ENCODE assay signal across 13 cellular contexts in genomic region chr15:89138999-89139612, GRCh38. TPM values are rescaled to one million over a fixed set of nuclear protein-coding genes. Genes with fewer than 3 reads are reported as not detected.
DNase-seq lines count a peak whose midpoint lies in the region; ATAC-seq, FAIRE-seq and TF ChIP-seq lines count a peak whose summit lies in the region.
"Had no signal": no experiment of that assay in that cellular context is flagged by ENCODE, and none has a peak within 500 bp of the region (broad histone marks: within the 10 kb centered on the region; RNA-seq: fewer than 3 reads in every experiment).

No MANE protein-coding gene starts in this region.

- H3K4me1 ChIP-seq in K562 (replicated peaks in 1 of 2; ENCODE audit: control insufficient read depth in 2 of 2, insufficient read depth in 2 of 2, low read length in 2 of 2) (no peaks in the 10 kb centered on the region; a peak in 2 of 5 replicates), right lobe of liver (peaks cover 0 to 88% (median 33%) of the 10 kb centered on the region in 4 donors), thoracic aorta (ENCODE audit: control insufficient read depth in 1 of 2, low read depth in 2 of 2) (peaks cover 60 to 92% of the 10 kb centered on the region in 2 donors)

- no peak for TF ChIP-seq CTCF in K562 (IDR thresholded peaks at IDR 0.05 in 2 of 3, conservative IDR thresholded peaks at IDR 0.05 in 1 of 3; ENCODE audit: insufficient read depth in 2 of 3, low read depth in 1 of 3, low read length in 3 of 3)
- TF ChIP-seq CTCF in right lobe of liver (IDR thresholded peaks at IDR 0.05) = no peak
- no peak for TF ChIP-seq CTCF in thoracic aorta (IDR thresholded peaks at IDR 0.05)

- FAIRE-seq in K562 (lab: Jason Lieb, UNC) = no peak

- POLR2A ChIA-PET in K562 (lab: Yijun Ruan, JAX) = interaction anchor here (0.7 to 1.0 kb wide), 2 partner anchors 8 to 26 kb away, joined by 3 read pairs; no protein-coding TSS in a partner anchor

- H3K4me3 ChIP-seq in K562 (no peak overlapping the region), right lobe of liver (peak overlapping the region in 1 of 3 donors; percentile 25), thoracic aorta (no peak overlapping the region)
- H3K4me3 ChIP-seq: skin epidermis, testis had no signal

- H3K27ac ChIP-seq in K562 (ENCODE audit: extremely low read depth, low read depth, low read length) = no peak overlapping the region
- peak overlapping the region; percentile 87 to 91 (median 89) for H3K27ac ChIP-seq in right lobe of liver
- peak overlapping the region; percentile 94 to 95 for H3K27ac ChIP-seq in thoracic aorta

- peaks cover 30% of the 10 kb centered on the region for H3K79me2 ChIP-seq in K562 (ENCODE audit: control insufficient read depth, insufficient read depth, low read length)

- peak; percentile 57; the same call in 2 of the 3 replicates for ATAC-seq in K562
- ATAC-seq in right lobe of liver = peak; percentile 21 to 49 (median 38)
- peak; percentile 81 for ATAC-seq in thoracic aorta (ENCODE audit: insufficient number of reproducible peaks, low FRiP score, low read depth)
- no peak for ATAC-seq in GM21529 (IDR thresholded peaks at IDR 0.05; ENCODE audit: unreplicated experiment)

- TF ChIP-seq POLR2A in K562 (conservative IDR thresholded peaks at IDR 0.05) (no peak), right lobe of liver (IDR thresholded peaks at IDR 0.05) (peak; percentile 74)

- DNase-seq in HT1080 (ENCODE audit: low read depth) (peak; percentile 20), K562 (ENCODE audit: extremely low read depth in 1 of 4, low spot score in 3 of 4) (no peak), right lobe of liver (peak in 1 of 3 donors; percentile 49), thoracic aorta (ENCODE audit: low spot score) (no peak), GM03348 (ENCODE audit: low spot score) (no peak), NOMO-1 treated with dmso at 0.1 percent for 144 hours (lab: John Stamatoyannopoulos, UW; ENCODE audit: unreplicated experiment) (no peak), NCI-H526 (lab: John Stamatoyannopoulos, UW) (no peak)
- DNase-seq: activated CD4-positive, alpha-beta T cell treated with anti-CD3 and anti-CD28 coated beads for 48 hours; activated T-cell treated with anti-CD3 and anti-CD28 coated beads, Interleukin-2, amount 50 U/mL, for 48 hours; NCI-H2171 had no signal

- intact Hi-C loops in K562 (cut with micrococcal nuclease) (no loop called here), right lobe of liver (cut with DNase I) (no loop called here)

- CTCF ChIA-PET in K562 (lab: Yijun Ruan, JAX; ENCODE audit: low intra/inter-chr PET ratio) = no interaction called here

- H3K27me3 ChIP-seq in K562 (ENCODE audit: control insufficient read depth in 2 of 2, insufficient read depth in 2 of 2, low read length in 2 of 2) = no peaks in the 10 kb centered on the region
- no peaks in the 10 kb centered on the region for H3K27me3 ChIP-seq in right lobe of liver
- H3K27me3 ChIP-seq in thoracic aorta (replicated peaks; ENCODE audit: insufficient read depth) = no peaks in the 10 kb centered on the region
- H3K27me3 ChIP-seq: testis had no signal

- H2AFZ ChIP-seq in K562 (ENCODE audit: low read depth, low read length) = no peak overlapping the region

- no peak for TF ChIP-seq EP300 in K562 (IDR thresholded peaks at IDR 0.05; ENCODE audit: low read length)

- no TSS peak for BruUV-seq in K562 (replicated peaks; lab: Mats Ljungman, UMichigan)

- peaks cover 59% of the 10 kb centered on the region for H3K36me3 ChIP-seq in K562 (ENCODE audit: control insufficient read depth, insufficient read depth, low read length)
- H3K36me3 ChIP-seq in right lobe of liver = peaks cover 0 to 5% (median 0%) of the 10 kb centered on the region in 4 donors
- H3K36me3 ChIP-seq in thoracic aorta = peaks cover 3% of the 10 kb centered on the region

- 81% methylated on average over 10 of the region's 10 CpGs for WGBS in K562 (ENCODE audit: insufficient coverage, low coverage, missing lambda C conversion rate)
- 42% methylated on average over 10 of the region's 10 CpGs for WGBS in right lobe of liver (ENCODE audit: insufficient coverage, low coverage, low lambda C conversion rate, missing lambda C conversion rate)

- H3K9ac ChIP-seq in K562 (ENCODE audit: insufficient read depth in 1 of 2, low read depth in 2 of 2, low read length in 2 of 2) = no peak overlapping the region

- TF ChIP-seq RAD21 in K562 (CRISPR knock-in tag; conservative IDR thresholded peaks at IDR 0.05 in 1 of 2, IDR thresholded peaks at IDR 0.05 in 1 of 2) = no peak

- in situ Hi-C loops in K562 (cut with MboI) = no loop called here

- H3K9me1 ChIP-seq in K562 (ENCODE audit: control insufficient read depth, insufficient read depth, low read length) = no peaks in the 10 kb centered on the region

- H4K20me1 ChIP-seq in K562 (replicated peaks; ENCODE audit: control insufficient read depth, insufficient read depth, low read length) = no peaks in the 10 kb centered on the region

- H3K4me2 ChIP-seq in K562 (ENCODE audit: insufficient read depth, low read length) = no peak overlapping the region

- H3K9me3 ChIP-seq in K562 (replicated peaks; ENCODE audit: control insufficient read depth, insufficient read depth, low read depth, low read length) (no peaks in the 10 kb centered on the region), right lobe of liver (no peaks in the 10 kb centered on the region), thoracic aorta (no peaks in the 10 kb centered on the region)
- H3K9me3 ChIP-seq: testis had no signal

TF ChIP-seq in K562, 482 proteins besides CTCF, POLR2A, EP300 and RAD21:
- TF ChIP-seq SREBF1 (IDR thresholded peaks at IDR 0.05; ENCODE audit: borderline replicate concordance, low read depth, low read length) = no peak
- TF ChIP-seq MAX (CRISPR knock-in tag; IDR thresholded peaks at IDR 0.05) = 0 out of 2 replicates have a peak, but pooled peaks have one; percentile 31
- TF ChIP-seq RCOR1 (IDR thresholded peaks at IDR 0.05; ENCODE audit: borderline replicate concordance in 1 of 2, low read depth in 2 of 2, low read length in 2 of 2) = 0 out of 4 replicates have a peak, but pooled peaks of 1 of the 2 experiments have one; percentile 17
- no peak for TF ChIP-seq NCOA1 (IDR thresholded peaks at IDR 0.05; ENCODE audit: low read depth)
- TF ChIP-seq ATF3 (IDR thresholded peaks at IDR 0.05) = peak; percentile 49; the same call in 1 of the 2 replicates
- TF ChIP-seq ATF3 (CRISPR knock-in tag; conservative IDR thresholded peaks at IDR 0.05) = no peak
- peak; percentile 78 for TF ChIP-seq FOSL1 (tag; conservative IDR thresholded peaks at IDR 0.05)
- TF ChIP-seq JUND (IDR thresholded peaks at IDR 0.05; ENCODE audit: borderline replicate concordance, low read depth, low read length) = peak; percentile 63; the same call in 1 of the 2 replicates
- peak; percentile 28; the same call in 1 of the 3 replicates for TF ChIP-seq JUND (tag; IDR thresholded peaks at IDR 0.05; ENCODE audit: borderline replicate concordance, low read depth, low read length)
- peak; percentile 60; the same call in 1 of the 2 replicates for TF ChIP-seq CTBP1 (IDR thresholded peaks at IDR 0.05; ENCODE audit: borderline replicate concordance)
- TF ChIP-seq GATAD2B (IDR thresholded peaks at IDR 0.05; ENCODE audit: borderline replicate concordance) = no peak

RNA-seq across cellular contexts. Expression of gene ABHD2, which starts 50.9 kb away (rescaled TPM):
- 68.0 and 77.6 TPM in 2 replicates for total RNA-seq in HT1080 (2014; rRNA removed; shearing (Covaris generic))
- 22.7 and 33.2 TPM in 2 replicates for polyA plus RNA-seq in HT1080 (2015; cell fraction: cytosol; rRNA removed)
- 73.7 and 81.1 TPM in 2 replicates for polyA plus RNA-seq in HT1080 (2015; cell fraction: nucleus; rRNA removed)
- 132 and 172 TPM in 2 replicates for total RNA-seq in K562 (2011; cell fraction: chromatin; rRNA removed; ENCODE audit: low replicate concordance)
- total RNA-seq in K562 (2011; cell fraction: nucleolus; rRNA removed) = 83.2 and 102 TPM in 2 replicates
- total RNA-seq in K562 (2011; cell fraction: nucleoplasm; rRNA removed) = 106 and 122 TPM in 2 replicates
- total RNA-seq in K562 (2014; rRNA removed) (33.0 and 57.6 TPM in 2 replicates), K562 (2014; rRNA removed; fragmentation: Illumina TruSeq; extraction: Trizol) (41.4 and 47.5 TPM in 2 replicates), K562 (2015; rRNA removed; fragmentation: Illumina TruSeq; extraction: Trizol) (48.9 and 49.2 TPM in 2 replicates), K562 (2021) (80.9 and 99.8 TPM in 2 replicates), right lobe of liver (100 to 1,000 TPM; 136 to 392 (median 315) TPM), thoracic aorta (100 to 1,000 TPM; 177 to 283 TPM)
- polyA plus RNA-seq in K562 (2011; rRNA removed) (54.0 and 74.7 TPM in 2 replicates), K562 (2014; fragmentation: Illumina TruSeq; extraction: Trizol) (76.3 and 78.6 TPM in 2 replicates), K562 (2014; fragmentation: Nextera tagmentation; extraction: Ambion mirVana) (10 to 100 TPM; 16.9 to 18.1 TPM), K562 (2014; rRNA removed) (30.4 and 34.5 TPM in 2 replicates)
- polyA plus RNA-seq in K562 (2011; cell fraction: cytosol; rRNA removed) = 51.7 and 55.3 TPM in 2 replicates
- polyA plus RNA-seq in K562 (2011; cell fraction: nucleus; rRNA removed) = 45.7 and 51.1 TPM in 2 replicates
- polyA plus RNA-seq in K562 (2012) = 31.8 and 34.6 TPM in 2 replicates
- 150 and 180 TPM in 2 replicates for polyA minus RNA-seq in K562 (2011; rRNA and poly(A)+ RNA removed)
- 54.4 and 55.4 TPM in 2 replicates for polyA minus RNA-seq in K562 (2011; cell fraction: cytosol; rRNA and poly(A)+ RNA removed)
- 26.9 and 57.4 TPM in 2 replicates for polyA minus RNA-seq in K562 (2011; cell fraction: nucleus; rRNA and poly(A)+ RNA removed)
